Comparison of ENCODE assay signal across 1 cellular context in genomic region chr11:130915556-130916237, GRCh38.
TF ChIP-seq lines count a peak whose summit lies in the region.

No MANE protein-coding gene starts in this region.

TF ChIP-seq in K562, 482 proteins besides CTCF, POLR2A, EP300 and RAD21 (continued from another document):
- TF ChIP-seq ZNF639 (CRISPR knock-in tag; conservative IDR thresholded peaks at IDR 0.05 in 1 of 2, IDR thresholded peaks at IDR 0.05 in 1 of 2) (0 out of 4 replicates have a peak, but pooled peaks of 1 of the 2 experiments have one; percentile 29), STAT5A (IDR thresholded peaks at IDR 0.05; ENCODE audit: borderline replicate concordance, low read length) (no peak), VEZF1 (CRISPR knock-in tag; IDR thresholded peaks at IDR 0.05) (peak; percentile 9; the same call in 1 of the 2 replicates), ZNF395 (CRISPR knock-in tag; IDR thresholded peaks at IDR 0.05) (no peak), ARID2 (IDR thresholded peaks at IDR 0.05) (no peak), KLF13 (tag; IDR thresholded peaks at IDR 0.05; ENCODE audit: borderline replicate concordance, low read depth) (no peak), LCOR (CRISPR knock-in tag; IDR thresholded peaks at IDR 0.05) (no peak), ZNF212 (CRISPR knock-in tag; IDR thresholded peaks at IDR 0.05) (no peak), PCBP1 (IDR thresholded peaks at IDR 0.05; ENCODE audit: low read depth, low read length, poor library complexity, severe bottlenecking) (no peak), KDM5B (IDR thresholded peaks at IDR 0.05; ENCODE audit: insufficient replicate concordance, low read depth, low read length) (peak; percentile 10), STAT6 (CRISPR knock-in tag; IDR thresholded peaks at IDR 0.05) (no peak), ZBTB8A (IDR thresholded peaks at IDR 0.05; ENCODE audit: partially characterized antibody) (no peak), NR2F6 (CRISPR knock-in tag; IDR thresholded peaks at IDR 0.05) (no peak), ZNF134 (CRISPR knock-in tag; conservative IDR thresholded peaks at IDR 0.05) (no peak), HDAC8 (tag; IDR thresholded peaks at IDR 0.05) (no peak), ZNF551 (CRISPR knock-in tag; IDR thresholded peaks at IDR 0.05) (no peak), NEUROD1 (IDR thresholded peaks at IDR 0.05; ENCODE audit: borderline replicate concordance, low read depth, low read length, partially characterized antibody) (no peak), NCOA6 (IDR thresholded peaks at IDR 0.05) (no peak)
TF ChIP-seq in K562: peak in this region for 3.
